Comparison of ENCODE assay signal across 8 cellular contexts in genomic region chr1:235011599-235012435, GRCh38.
DNase-seq lines count a peak whose midpoint lies in the region; ATAC-seq lines count a peak whose summit lies in the region.

No MANE protein-coding gene starts in this region.

- H3K27ac ChIP-seq in ACC112 (ENCODE audit: low read depth, low read length), result peak overlapping the region; percentile 98

- ATAC-seq in GM18909 (IDR thresholded peaks at IDR 0.05; ENCODE audit: poor library complexity, unreplicated experiment) (peak; percentile 82), HG03135 (IDR thresholded peaks at IDR 0.05; ENCODE audit: unreplicated experiment) (peak; percentile 81)

- peaks cover 23% of the 10 kb centered on the region for H3K4me1 ChIP-seq in ACC112 (ENCODE audit: control insufficient read depth, insufficient read depth, low read length, unreplicated experiment)

- no peak overlapping the region for H2AFZ ChIP-seq in ACC112 (ENCODE audit: low read length, unreplicated experiment)

- intact Hi-C loops in cardiac septum (cut with DNase I), result no loop called here

- DNase-seq in SIG-M5 treated with dmso at 0.1 percent for 504 hours (lab: John Stamatoyannopoulos, UW; ENCODE audit: unreplicated experiment) (peak; percentile 98), cardiac septum (ENCODE audit: low spot score) (peak; percentile 95), NCI-H1048 (lab: John Stamatoyannopoulos, UW) (no peak)
- DNase-seq in activated naive CD4-positive, alpha-beta T cell (lab: John Stamatoyannopoulos, UW), result peak; percentile 68 to 84 (median 74)
- DNase-seq in stimulated activated CD4-positive, alpha-beta T cell treated with anti-CD3 and anti-CD28 coated beads, Interleukin-12 subunit alpha, Interleukin-12 subunit beta, amount 100 ng/mL, for 24 hours (ENCODE audit: low read depth in 2 of 2), result peak; percentile 90 to 91

- H3K79me2 ChIP-seq in ACC112 (ENCODE audit: control insufficient read depth, insufficient read depth, low read length, unreplicated experiment), result no peaks in the 10 kb centered on the region

- peak overlapping the region; percentile 22; the same call in 1 of the 2 replicates for H3K4me3 ChIP-seq in ACC112 (ENCODE audit: low read depth, low read length)

- H3K36me3 ChIP-seq in ACC112 (ENCODE audit: insufficient read depth, low read length), result no peaks in the 10 kb centered on the region

- no peaks in the 10 kb centered on the region for H3K27me3 ChIP-seq in ACC112 (ENCODE audit: insufficient read depth, low read length)
